Comparison of ENCODE assay signal across 7 cellular contexts in genomic region chr17:15733174-15733789, GRCh38. TPM values are rescaled to one million over a fixed set of nuclear protein-coding genes. Genes with fewer than 3 reads are reported as not detected.
"Had no signal": no experiment of that assay in that cellular context is flagged by ENCODE, and none has a peak within 500 bp of the region (broad histone marks: within the 10 kb centered on the region; RNA-seq: fewer than 3 reads in every experiment).

No MANE protein-coding gene starts in this region.

RNA-seq across cellular contexts. Expression of gene TBC1D26, which starts 1.2 kb away (rescaled TPM):
- total RNA-seq: activated CD4-positive, alpha-beta T cell treated with anti-CD3 and anti-CD28 coated beads, Interleukin-2, amount 10 ng/mL, durations not matched to agents 24 days and 14 days; activated T-cell treated with anti-CD3 and anti-CD28 coated beads, Interleukin-2, amount 50 U/mL, for 4 hours; activated T-helper 1 cell treated with anti-CD3 and anti-CD28 coated beads, Interleukin-12 subunit alpha, Interleukin-12 subunit beta, Interleukin-2, Interleukin-4 antibody, amounts not matched to agents 30 ng/mL and 10 ng/mL and 1 ng/mL, durations not matched to agents 14 hours and 24 hours and 36 hours; adrenal gland; aorta; body of pancreas; cardiac septum had no signal
